Comparison of ENCODE assay signal across 23 cellular contexts in genomic region chr16:12343913-12344312, GRCh38.
"Had no signal": no experiment of that assay in that cellular context is flagged by ENCODE, and none has a peak within 500 bp of the region (broad histone marks: within the 10 kb centered on the region; RNA-seq: fewer than 3 reads in every experiment).

No MANE protein-coding gene starts in this region.

- H3K9me3 Mint-ChIP-seq: mesothelial cell of epicardium, naive B cell had no signal

- H3K4me3 ChIP-seq: colonic mucosa, dorsolateral prefrontal cortex, esophagus muscularis mucosa, heart right ventricle, left lung, lower lobe of right lung, mucosa of descending colon had no signal

- H3K4me1 ChIP-seq: colonic mucosa had no signal

- H3K27ac Mint-ChIP-seq: mesothelial cell of epicardium had no signal

- ATAC-seq: foreskin keratinocyte, mucosa of descending colon had no signal

- H3K27me3 ChIP-seq: colonic mucosa, dorsolateral prefrontal cortex, esophagus muscularis mucosa, foreskin keratinocyte, heart right ventricle, left lung had no signal

- H3K36me3 ChIP-seq: colonic mucosa, esophagus muscularis mucosa, heart right ventricle, left lung, lower lobe of right lung had no signal

- H3K4me3 Mint-ChIP-seq: mesothelial cell of epicardium had no signal

- H3K36me3 Mint-ChIP-seq: mesothelial cell of epicardium had no signal

- H3K27ac ChIP-seq: colonic mucosa, esophagus muscularis mucosa, foreskin keratinocyte, heart right ventricle, left lung, lower lobe of right lung had no signal

- H3K4me1 Mint-ChIP-seq: mesothelial cell of epicardium had no signal

- FAIRE-seq: endothelial cell of umbilical vein, frontal cortex, islet of Langerhans, keratinocyte had no signal

- H3K27me3 Mint-ChIP-seq: naive B cell had no signal

- DNase-seq: colonic mucosa; cortex of kidney; dermis blood vessel endothelial cell; effector CD4-positive, alpha-beta T cell; effector memory CD4-positive, alpha-beta T cell; foreskin keratinocyte; glutamatergic neuron; heart right ventricle; hippocampal formation; left cardiac atrium; left lung; left ventricle myocardium superior; lower lobe of right lung; mesenchymal stem cell; mucosa of descending colon; naive B cell had no signal

- H3K9me3 ChIP-seq: colonic mucosa, esophagus muscularis mucosa, heart right ventricle, left lung, lower lobe of right lung, mucosa of descending colon had no signal
